Comparison of ENCODE assay signal across 8 cellular contexts in the genomic region with DNA sequence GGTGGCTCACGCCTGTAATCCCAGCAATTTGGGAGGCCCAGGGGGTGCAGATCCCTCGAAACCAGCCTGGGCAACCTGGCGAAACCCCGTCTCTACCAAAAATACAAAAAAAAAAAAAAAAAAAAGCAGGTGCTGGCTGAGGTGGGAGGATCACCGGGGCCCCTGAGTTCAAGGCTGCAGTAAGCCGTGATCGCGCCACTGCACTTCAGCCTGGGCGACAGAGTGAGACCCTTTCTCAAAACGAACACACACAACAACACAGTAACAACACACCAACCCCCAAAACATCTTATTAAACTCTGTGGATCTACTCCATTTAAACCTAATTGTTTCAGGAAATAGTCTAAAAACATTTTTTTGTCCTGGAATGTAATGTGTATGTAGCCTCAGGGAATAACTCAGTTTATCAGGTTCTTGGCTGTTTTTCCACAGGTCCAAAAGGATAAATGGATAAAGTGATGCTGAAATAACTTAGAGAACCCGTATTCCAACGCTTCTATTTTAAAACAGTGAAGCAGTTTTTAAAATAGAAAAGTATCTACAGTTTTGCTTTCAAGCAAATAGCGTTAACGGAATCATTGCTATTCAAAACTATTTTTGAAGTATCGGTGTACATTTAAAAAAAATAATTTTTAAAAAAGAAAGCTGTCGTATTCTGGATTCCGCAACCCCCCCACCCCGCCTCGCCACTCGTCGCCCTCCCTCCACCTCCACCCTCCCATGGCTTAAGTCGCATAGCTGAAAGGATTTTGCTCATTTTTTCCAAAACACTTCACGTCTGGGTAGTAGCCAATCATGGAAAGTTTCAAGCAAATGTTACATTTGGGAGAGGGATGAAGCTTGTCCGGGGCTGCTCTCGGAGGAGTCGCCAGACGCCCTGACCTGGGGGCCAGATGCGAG. TPM values are rescaled to one million over a fixed set of nuclear protein-coding genes. Genes with fewer than 3 reads are reported as not detected.
DNase-seq lines count a peak whose midpoint lies in the region; ATAC-seq, FAIRE-seq and TF ChIP-seq lines count a peak whose summit lies in the region.

No MANE protein-coding gene starts in this region.

- no peaks in the 10 kb centered on the region for H3K27me3 ChIP-seq in H1 (replicated peaks in 1 of 4; ENCODE audit: control insufficient read depth in 3 of 4, extremely low read depth in 1 of 4, insufficient read depth in 3 of 4, low read length in 3 of 4)
- H3K27me3 ChIP-seq in tibial nerve: no peaks in the 10 kb centered on the region

- no peaks in the 10 kb centered on the region for H3K27me3 Mint-ChIP-seq in neural crest cell (ENCODE audit: low read depth)

- H2BK120ac ChIP-seq in H1 (replicated peaks; ENCODE audit: low read depth, low read length): no peak overlapping the region

- peaks cover 3 to 32% of the 10 kb centered on the region in 2 experiments; a peak in 3 of 4 replicates for H3K79me2 ChIP-seq in H1 (ENCODE audit: control insufficient read depth in 1 of 2, insufficient read depth in 2 of 2, low read length in 2 of 2)

- H3K23me2 ChIP-seq in H1 (ENCODE audit: low read depth, low read length): peaks cover 4% of the 10 kb centered on the region; the same call in 1 of the 2 replicates

- H2BK15ac ChIP-seq in H1 (ENCODE audit: low read length): peak overlapping the region; percentile 65; the same call in 1 of the 2 replicates

- TF ChIP-seq EP300 in H1 (IDR thresholded peaks at IDR 0.05; ENCODE audit: borderline replicate concordance in 1 of 2, low read depth in 2 of 2, low read length in 2 of 2) (no peak), tibial nerve (IDR thresholded peaks at IDR 0.05) (no peak)

- peak overlapping the region; percentile 100 for H3K4me3 Mint-ChIP-seq in neural crest cell

- H2AFZ ChIP-seq in H1 (ENCODE audit: low read length): peak overlapping the region; percentile 100

- H3K18ac ChIP-seq in H1 (ENCODE audit: extremely low read depth, low read length): no peak overlapping the region; the same call in 1 of the 2 replicates

- no peaks in the 10 kb centered on the region for H3K36me3 Mint-ChIP-seq in neural crest cell (ENCODE audit: low read depth)

- FAIRE-seq in H1 (lab: Jason Lieb, UNC): peak; percentile 28

- H3K9me3 ChIP-seq in H1 (ENCODE audit: insufficient read depth in 2 of 2, low read depth in 1 of 2, low read length in 1 of 2) (no peaks in the 10 kb centered on the region), tibial nerve (no peaks in the 10 kb centered on the region)

- H3K14ac ChIP-seq in H1 (ENCODE audit: insufficient read length): no peak overlapping the region

- 0 out of 2 replicates have a peak overlapping the region, but pooled peaks have one; percentile 54 for H4K8ac ChIP-seq in H1 (ENCODE audit: extremely low read depth, insufficient read depth, low read length)

- no peaks in the 10 kb centered on the region for H3K9me3 Mint-ChIP-seq in neural crest cell

- H3K79me1 ChIP-seq in H1 (ENCODE audit: low read depth, low read length): no peaks in the 10 kb centered on the region

- CTCF ChIA-PET in H1 (lab: Charles Lee; ENCODE audit: partially characterized antibody): interaction anchor here (0.7 to 3.9 kb wide), 2 partner anchors 14 to 29 kb away, joined by 3 to 18 read pairs; no protein-coding TSS in a partner anchor

- no peak for TF ChIP-seq RAD21 in H1 (IDR thresholded peaks at IDR 0.05 in 1 of 2, conservative IDR thresholded peaks at IDR 0.05 in 1 of 2; ENCODE audit: low read depth in 2 of 2, low read length in 2 of 2)

- H3K36me3 ChIP-seq in H1 (ENCODE audit: control insufficient read depth in 2 of 4, insufficient read depth in 4 of 4, low read length in 3 of 4): no peaks in the 10 kb centered on the region
- no peaks in the 10 kb centered on the region for H3K36me3 ChIP-seq in tibial nerve

- H2BK5ac ChIP-seq in H1 (ENCODE audit: low read depth, low read length): peak overlapping the region; percentile 53; the same call in 1 of the 2 replicates

- H3K23ac ChIP-seq in H1 (ENCODE audit: insufficient read length): no peak overlapping the region

- peak overlapping the region; percentile 47 to 78 (median 74) for H3K4me3 ChIP-seq in H1 (ENCODE audit: extremely low read depth in 1 of 4, insufficient read depth in 2 of 4, low read depth in 3 of 4, low read length in 4 of 4)
- peak overlapping the region; percentile 64 to 99 (median 91) for H3K4me3 ChIP-seq in tibial nerve

- peak overlapping the region; percentile 62; the same call in 1 of the 2 replicates for H2BK12ac ChIP-seq in H1 (ENCODE audit: low read depth, low read length)

- H3K4me2 ChIP-seq in H1 (ENCODE audit: insufficient read depth in 1 of 2, low read depth in 2 of 2, low read length in 2 of 2): peak overlapping the region; percentile 87 to 98

- ATAC-seq in HG03460 (IDR thresholded peaks at IDR 0.05; ENCODE audit: unreplicated experiment) (no peak), HG03280 (IDR thresholded peaks at IDR 0.05; ENCODE audit: unreplicated experiment) (no peak)

- TF ChIP-seq POLR2A in H1 (IDR thresholded peaks at IDR 0.05; ENCODE audit: control extremely low read depth in 1 of 2, low read depth in 2 of 2, low read length in 2 of 2) (no peak), tibial nerve (IDR thresholded peaks at IDR 0.05) (no peak)

- peaks cover 0 to 12% (median 2%) of the 10 kb centered on the region in 4 experiments; a peak in 2 of 7 replicates for H3K4me1 ChIP-seq in H1 (replicated peaks in 1 of 4; ENCODE audit: control insufficient read depth in 3 of 4, insufficient read depth in 4 of 4, low read length in 3 of 4)
- H3K4me1 ChIP-seq in tibial nerve: peaks cover 0 to 30% (median 8%) of the 10 kb centered on the region in 4 donors

- WGBS in H1 (ENCODE audit: extremely low coverage in 1 of 2, insufficient coverage in 1 of 2, insufficient read length in 1 of 2, insufficient replicate concordance in 2 of 2, low coverage in 1 of 2, low lambda C conversion rate in 2 of 2, missing lambda C conversion rate in 1 of 2), 2 experiments: 50% methylated on average over 25 of the region's 28 CpGs; no CpG with 5 or more reads in 1 of the 2 experiments
- 31 to 32% methylated on average over 28 of the region's 28 CpGs for WGBS in tibial nerve, 2 donors

- no peak overlapping the region for H4K91ac ChIP-seq in H1 (replicated peaks; ENCODE audit: insufficient read length, low read length)

- H3K9ac ChIP-seq in H1 (replicated peaks in 1 of 4; ENCODE audit: extremely low read depth in 1 of 4, low read depth in 3 of 4, low read length in 3 of 4): peak overlapping the region in 1 of 4 experiments; percentile 54; a peak in 2 of 7 replicates

- no peaks in the 10 kb centered on the region for H4K20me1 ChIP-seq in H1 (replicated peaks in 1 of 2; ENCODE audit: control insufficient read depth in 1 of 2, insufficient read depth in 2 of 2, low read length in 2 of 2)

- H4K5ac ChIP-seq in H1 (ENCODE audit: insufficient read length, low read depth, low read length): no peak overlapping the region

- H2AK5ac ChIP-seq in H1 (ENCODE audit: low read depth, low read length): no peak overlapping the region

- H3K4me1 Mint-ChIP-seq in neural crest cell: peaks cover 35% of the 10 kb centered on the region

- H3K56ac ChIP-seq in H1 (replicated peaks; ENCODE audit: insufficient read length, low read depth, low read length): no peak overlapping the region

- no peak for TF ChIP-seq CTCF in H1 (IDR thresholded peaks at IDR 0.05; ENCODE audit: control extremely low read depth in 1 of 3, insufficient read depth in 1 of 3, low read depth in 1 of 3, low read length in 3 of 3)
- TF ChIP-seq CTCF in neural crest cell (conservative IDR thresholded peaks at IDR 0.05): no peak
- TF ChIP-seq CTCF in tibial nerve (IDR thresholded peaks at IDR 0.05): no peak

- peak overlapping the region; percentile 83 for H3K27ac Mint-ChIP-seq in neural crest cell (ENCODE audit: unreplicated experiment)

- peak; percentile 27 to 32 for DNase-seq in activated CD8-positive, alpha-beta memory T cell treated with anti-CD3 and anti-CD28 coated beads for 1 hour (ENCODE audit: extremely low read depth in 1 of 2, low read depth in 1 of 2)
- no peak for DNase-seq in activated CD8-positive, alpha-beta memory T cell treated with anti-CD3 and anti-CD28 coated beads for 24 hours
- DNase-seq in activated CD4-positive, alpha-beta T cell treated with anti-CD3 and anti-CD28 coated beads for 24 hours (ENCODE audit: low read depth in 2 of 2): peak; percentile 12 to 27
- DNase-seq in H1 (ENCODE audit: low read depth in 1 of 2, low spot score in 2 of 2) (no peak), neural crest cell (ENCODE audit: low read depth, low spot score) (no peak), tibial nerve (ENCODE audit: low spot score in 2 of 2) (no peak)

- POLR2A ChIA-PET in H1 (lab: Charles Lee; ENCODE audit: partially characterized antibody): interaction anchor here (0.9 to 3.5 kb wide), 4 partner anchors 10 to 67 kb away, joined by 3 to 64 read pairs (median 28); no protein-coding TSS in a partner anchor

- no peak overlapping the region for H2BK20ac ChIP-seq in H1 (ENCODE audit: low read length)

- H3K27ac ChIP-seq in H1 (ENCODE audit: low read depth, low read length) (no peak overlapping the region), tibial nerve (peak overlapping the region; percentile 90 to 96 (median 94))

- H3K4ac ChIP-seq in H1 (replicated peaks; ENCODE audit: insufficient read length, low read depth, low read length): no peak overlapping the region

TF ChIP-seq in H1, 55 proteins besides CTCF, POLR2A, EP300 and RAD21 (continues in another document):
- no peak for TF ChIP-seq USF2 (IDR thresholded peaks at IDR 0.05; ENCODE audit: low read length)

RNA-seq across cellular contexts. Expression of gene GLS, which starts 0.9 kb away (rescaled TPM):
- 81.8 and 89.8 TPM in 2 replicates for total RNA-seq in H1 (2021; fragmentation: NEBNext Ultra II Directional; extraction: Animal tissue kit (Norgen Biotek cat#: 25700))
- polyA plus RNA-seq in H1 (2011; rRNA removed): 8.6 and 15.7 TPM in 2 replicates
- polyA plus RNA-seq in H1 (2011; cell fraction: cytosol; rRNA removed): 24.9 TPM
- 14.4 TPM for polyA plus RNA-seq in H1 (2011; cell fraction: nucleus; rRNA removed)
- polyA plus RNA-seq in H1 (2012, experiment 1 of 2): 33.9 to 71.7 TPM (median 51.5 TPM) in 4 replicates
- polyA plus RNA-seq in H1 (2012, experiment 2 of 2): 4.5 TPM
- 34.7 TPM for polyA plus RNA-seq in H1 (2013, experiment 1 of 2)
- 31.8 TPM for polyA plus RNA-seq in H1 (2013, experiment 2 of 2)
- 77.0 and 78.9 TPM in 2 replicates for polyA minus RNA-seq in H1 (2011; rRNA and poly(A)+ RNA removed)
- polyA minus RNA-seq in H1 (2011; cell fraction: cytosol; rRNA and poly(A)+ RNA removed): 38.8 TPM
- 157 TPM for polyA minus RNA-seq in H1 (2011; cell fraction: nucleus; rRNA and poly(A)+ RNA removed)
- total RNA-seq in neural crest cell: 85.5 and 85.6 TPM in 2 replicates
- 100 to 1,000 TPM; 106 to 164 (median 145) TPM for total RNA-seq in tibial nerve

Comparison
In these comparisons a context has a peak if more than half of its experiments do, and no peak if none do; other contexts are left out.
1. DNase-seq: peak in activated CD8-positive, alpha-beta memory T cell treated with anti-CD3 and anti-CD28 coated beads for 1 hour (2 of 2) and activated CD4-positive, alpha-beta T cell treated with anti-CD3 and anti-CD28 coated beads for 24 hours (2 of 2); none in activated CD8-positive, alpha-beta memory T cell treated with anti-CD3 and anti-CD28 coated beads for 24 hours (single experiment), H1 (0 of 2), neural crest cell (single experiment) and tibial nerve (0 of 2).